In the genomic region with DNA sequence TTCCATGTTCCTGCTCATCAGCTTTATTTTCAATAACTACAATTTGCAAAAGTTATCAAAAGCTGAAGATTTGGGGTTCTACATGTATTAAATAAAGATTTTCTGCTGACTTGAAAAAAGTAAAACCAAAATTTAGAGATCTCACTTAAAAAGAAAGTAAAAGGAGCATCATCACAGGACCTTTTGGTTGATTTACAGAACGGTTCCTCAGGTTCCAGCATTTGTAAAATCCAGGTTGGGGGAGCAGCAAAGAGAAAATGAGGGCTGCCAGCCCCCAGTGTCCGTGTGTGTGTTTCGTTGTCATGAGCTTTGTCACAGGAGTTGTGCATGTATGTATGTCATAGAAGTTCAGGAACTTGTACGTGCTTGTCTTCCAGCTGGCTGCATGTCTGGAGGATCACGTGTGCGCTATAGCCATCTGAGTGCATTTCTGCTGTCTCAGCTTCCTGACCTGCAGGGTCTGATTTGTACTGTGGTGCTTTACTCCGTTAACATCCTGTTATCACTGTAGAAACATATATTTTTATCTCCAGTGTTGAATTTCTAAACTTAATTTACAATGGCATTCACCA, we compare ENCODE assay signal across 10 cellular contexts. TPM values are rescaled to one million over a fixed set of nuclear protein-coding genes. Genes with fewer than 3 reads are reported as not detected.
DNase-seq lines count a peak whose midpoint lies in the region; ATAC-seq and TF ChIP-seq lines count a peak whose summit lies in the region.
"Had no signal": no experiment of that assay in that cellular context is flagged by ENCODE, and none has a peak within 500 bp of the region (broad histone marks: within the 10 kb centered on the region; RNA-seq: fewer than 3 reads in every experiment).

No MANE protein-coding gene starts in this region.

- peaks cover 5% of the 10 kb centered on the region in 2 donors for H3K4me1 Mint-ChIP-seq in effector memory CD8-positive, alpha-beta T cell (ENCODE audit: low read depth in 2 of 2)

- no peaks in the 10 kb centered on the region for H3K36me3 ChIP-seq in osteoblast (ENCODE audit: insufficient read depth, low read length)

- H3K4me2 ChIP-seq in osteoblast (ENCODE audit: insufficient read depth, low read length): no peak overlapping the region

- peak; percentile 41 to 44 for ATAC-seq in activated CD4-positive, CD25-positive, alpha-beta regulatory T cell treated with anti-CD3 and anti-CD28 coated beads, Interleukin-2, amount 50 U/mL, for 24 hours
- peak; percentile 44 for ATAC-seq in effector memory CD8-positive, alpha-beta T cell (replicated peaks)
- no peak for ATAC-seq in GM21786 (IDR thresholded peaks at IDR 0.05; ENCODE audit: unreplicated experiment)

- H3K4me1 ChIP-seq in osteoblast (ENCODE audit: insufficient read depth, low read length): no peaks in the 10 kb centered on the region

- no peaks in the 10 kb centered on the region for H4K20me1 ChIP-seq in osteoblast (ENCODE audit: insufficient read depth, low read length)

- TF ChIP-seq CTCF in osteoblast (IDR thresholded peaks at IDR 0.05; ENCODE audit: extremely low read depth, low read depth, low read length): no peak

- H3K9me3 Mint-ChIP-seq in effector memory CD8-positive, alpha-beta T cell: no peaks in the 10 kb centered on the region
- H3K9me3 Mint-ChIP-seq: neural crest cell had no signal

- peaks cover 5% of the 10 kb centered on the region for H3K27me3 ChIP-seq in osteoblast (ENCODE audit: insufficient read depth, low read length)

- no peaks in the 10 kb centered on the region for H3K36me3 Mint-ChIP-seq in effector memory CD8-positive, alpha-beta T cell (ENCODE audit: insufficient read depth)

- no peaks in the 10 kb centered on the region for H3K79me2 ChIP-seq in osteoblast (ENCODE audit: insufficient read depth, low read length)

- H3K27me3 Mint-ChIP-seq in effector memory CD8-positive, alpha-beta T cell: peaks cover 16 to 41% of the 10 kb centered on the region in 2 donors

- no peak overlapping the region for H3K27ac ChIP-seq in osteoblast (ENCODE audit: low read depth, low read length)

- no peak for DNase-seq in activated CD4-positive, CD25-positive, alpha-beta regulatory T cell treated with anti-CD3 and anti-CD28 coated beads, Interleukin-2, amount 50 U/mL, for 72 hours
- peak; percentile 75 for DNase-seq in OCI-M1 (lab: John Stamatoyannopoulos, UW)
- DNase-seq in effector memory CD8-positive, alpha-beta T cell: no peak
- peak; percentile 42 for DNase-seq in retina
- no peak for DNase-seq in SHP77 treated with DMSO at 0.1 percent for 48 hours (lab: John Stamatoyannopoulos, UW)
- DNase-seq in osteoblast (ENCODE audit: insufficient read length, low spot score, missing footprints): no peak

- H3K9me3 ChIP-seq in osteoblast (ENCODE audit: low read depth, low read length): no peaks in the 10 kb centered on the region

- no peak overlapping the region for H3K27ac Mint-ChIP-seq in effector memory CD8-positive, alpha-beta T cell

- H3K4me3 Mint-ChIP-seq in effector memory CD8-positive, alpha-beta T cell: peak overlapping the region; percentile 25 to 29
- H3K4me3 Mint-ChIP-seq: neural crest cell had no signal

- H3K4me3 ChIP-seq in osteoblast (ENCODE audit: insufficient read depth, low read length): no peak overlapping the region

- H2AFZ ChIP-seq in osteoblast (ENCODE audit: low read length): no peak overlapping the region

RNA-seq across cellular contexts. Expression of gene MOV10L1, which starts 15.8 kb away (rescaled TPM):
- total RNA-seq in osteoblast: 0.36 and 0.59 TPM in 2 replicates
- total RNA-seq: A673, neural crest cell had no signal

RNA-seq across cellular contexts. Expression of gene MLC1, which starts 20.4 kb away (rescaled TPM):
- under 0.01 and 0.88 TPM in 2 replicates for total RNA-seq in osteoblast

RNA-seq across cellular contexts. Expression of gene TTLL8, which starts 47.5 kb away (rescaled TPM):
- total RNA-seq in osteoblast: not detected in 2 replicates
- total RNA-seq: A673, neural crest cell had no signal

Comparison
In these comparisons a context has a peak if more than half of its experiments do, and no peak if none do; other contexts are left out.
1. DNase-seq: peak in OCI-M1 (single experiment) and retina (single experiment); none in activated CD4-positive, CD25-positive, alpha-beta regulatory T cell treated with anti-CD3 and anti-CD28 coated beads, Interleukin-2, amount 50 U/mL, for 72 hours (single experiment), effector memory CD8-positive, alpha-beta T cell (0 of 3), SHP77 treated with DMSO at 0.1 percent for 48 hours (single experiment) and osteoblast (single experiment).